23 cellular contexts compared by ENCODE assay signal in the genomic region with DNA sequence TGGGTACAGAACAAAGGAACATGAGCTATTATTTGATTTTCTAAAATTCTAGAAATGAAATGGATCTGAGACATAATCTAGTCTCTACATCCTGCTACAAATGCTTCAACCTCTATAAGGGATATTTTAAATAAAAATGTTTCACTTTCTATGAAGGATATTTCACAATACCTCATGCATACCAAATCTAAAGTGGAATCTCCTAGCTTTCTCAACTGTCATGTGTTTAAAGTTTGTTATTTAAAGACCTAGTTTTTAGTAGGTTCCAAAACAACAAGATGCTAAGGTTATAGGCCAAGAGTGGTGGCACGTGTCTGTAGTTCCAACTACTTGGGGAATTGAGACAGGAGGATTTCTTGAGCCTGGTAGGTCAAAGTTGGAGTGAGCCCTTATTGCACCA. TPM values are rescaled to one million over a fixed set of nuclear protein-coding genes. Genes with fewer than 3 reads are reported as not detected.
"Had no signal": no experiment of that assay in that cellular context is flagged by ENCODE, and none has a peak within 500 bp of the region (broad histone marks: within the 10 kb centered on the region; RNA-seq: fewer than 3 reads in every experiment).

No MANE protein-coding gene starts in this region.

- H3K4me2 ChIP-seq: smooth muscle cell had no signal

- H3K4me1 ChIP-seq: breast epithelium, lower lobe of right lung, vagina had no signal

- H3K9me3 Mint-ChIP-seq: activated CD4-positive, alpha-beta memory T cell treated with anti-CD3 and anti-CD28 coated beads for 36 hours; activated naive CD8-positive, alpha-beta T cell treated with anti-CD3 and anti-CD28 coated beads, Interleukin-2, amount 10 ng/mL, durations not matched to agents 7 days and 5 days; activated T-cell treated with anti-CD3 and anti-CD28 coated beads, Interleukin-2, amount 50 U/mL, for 72 hours; mesothelial cell of epicardium; nephron progenitor cell; T-helper 2 cell treated with Interferon-gamma antibody and Interleukin-4, amounts not matched to agents 5 μg/mL and 100 μg/mL, for 36 hours had no signal

- H3K27ac ChIP-seq: breast epithelium, foreskin keratinocyte, lower lobe of right lung, transverse colon, vagina had no signal

- H3K4me3 Mint-ChIP-seq: activated CD4-positive, alpha-beta memory T cell treated with anti-CD3 and anti-CD28 coated beads for 36 hours; activated naive CD8-positive, alpha-beta T cell treated with anti-CD3 and anti-CD28 coated beads, Interleukin-2, amount 10 ng/mL, durations not matched to agents 7 days and 5 days; activated T-cell treated with anti-CD3 and anti-CD28 coated beads, Interleukin-2, amount 50 U/mL, for 72 hours; mesothelial cell of epicardium; nephron progenitor cell; T-helper 2 cell treated with Interferon-gamma antibody and Interleukin-4, amounts not matched to agents 5 μg/mL and 100 μg/mL, for 36 hours had no signal

- H3K4me1 Mint-ChIP-seq: mesothelial cell of epicardium, nephron progenitor cell had no signal

- H3K27me3 ChIP-seq: breast epithelium, foreskin keratinocyte, transverse colon, vagina had no signal

- H3K27me3 Mint-ChIP-seq: activated CD4-positive, alpha-beta memory T cell treated with anti-CD3 and anti-CD28 coated beads for 36 hours; activated naive CD8-positive, alpha-beta T cell treated with anti-CD3 and anti-CD28 coated beads, Interleukin-2, amount 10 ng/mL, durations not matched to agents 7 days and 5 days had no signal

- H3K27ac Mint-ChIP-seq: activated CD4-positive, alpha-beta memory T cell treated with anti-CD3 and anti-CD28 coated beads for 36 hours; activated naive CD8-positive, alpha-beta T cell treated with anti-CD3 and anti-CD28 coated beads, Interleukin-2, amount 10 ng/mL, durations not matched to agents 7 days and 5 days; activated T-cell treated with anti-CD3 and anti-CD28 coated beads, Interleukin-2, amount 50 U/mL, for 72 hours; mesothelial cell of epicardium; nephron progenitor cell; T-helper 2 cell treated with Interferon-gamma antibody and Interleukin-4, amounts not matched to agents 5 μg/mL and 100 μg/mL, for 36 hours had no signal

- DNase-seq: activated CD4-positive, alpha-beta memory T cell treated with anti-CD3 and anti-CD28 coated beads for 36 hours; activated gamma-delta T cell treated with Interleukin-2 at 50 U/mL for 16 hours; activated naive CD8-positive, alpha-beta T cell treated with anti-CD3 and anti-CD28 coated beads, Interleukin-2, amount 10 ng/mL, durations not matched to agents 7 days and 5 days; activated T-cell treated with anti-CD3 and anti-CD28 coated beads, Interleukin-2, amount 50 U/mL, for 72 hours; aorta; erythroblast; foreskin keratinocyte; lower lobe of right lung; nephron progenitor cell; occipital lobe; right cardiac atrium; stimulated activated CD4-positive, alpha-beta T cell treated with anti-CD3 and anti-CD28 coated beads, Interleukin-4, amount 100 ng/mL, for 4 hours; stimulated activated CD8-positive, alpha-beta memory T cell treated with anti-CD3 and anti-CD28 coated beads, Interleukin-4, amount 100 ng/mL, for 48 hours; stimulated activated naive CD4-positive, alpha-beta T cell treated with Interleukin-2 at 50 U/mL for 16 hours; substantia nigra; transverse colon had no signal

- H3K4me3 ChIP-seq: breast epithelium, lower lobe of right lung, smooth muscle cell, transverse colon, vagina had no signal

- H3K9me3 ChIP-seq: breast epithelium, lower lobe of right lung, transverse colon, vagina had no signal

RNA-seq across cellular contexts. Expression of gene PCAT6, which starts 50.2 kb away (rescaled TPM):
- total RNA-seq: occipital lobe, transverse colon, vagina had no signal

RNA-seq across cellular contexts. Expression of gene SYT2, which starts 50.3 kb away (rescaled TPM):
- total RNA-seq: activated CD4-positive, alpha-beta memory T cell treated with anti-CD3 and anti-CD28 coated beads for 36 hours; activated naive CD8-positive, alpha-beta T cell treated with anti-CD3 and anti-CD28 coated beads, Interleukin-2, amount 10 ng/mL, durations not matched to agents 7 days and 5 days; dermis microvascular lymphatic vessel endothelial cell; lower lobe of right lung; posterior vena cava; right cardiac atrium; smooth muscle cell; vagina had no signal
- polyA plus RNA-seq: smooth muscle cell had no signal
